In genomic region chr7:151647874-151648273, GRCh38 we compare ENCODE assay signal across 1 cellular context.
TF ChIP-seq lines count a peak whose summit lies in the region.

No MANE protein-coding gene starts in this region.

TF ChIP-seq in IMR-90, 13 proteins besides CTCF, POLR2A, EP300 and RAD21 (continued from another document):
- TF ChIP-seq FOS (IDR thresholded peaks at IDR 0.05; ENCODE audit: low read depth, low read length) (no peak), MAFK (IDR thresholded peaks at IDR 0.05; ENCODE audit: low read depth, low read length) (no peak), CHD1 (IDR thresholded peaks at IDR 0.05; ENCODE audit: low read depth, low read length) (no peak), SMC3 (IDR thresholded peaks at IDR 0.05; ENCODE audit: low read depth, low read length) (no peak)
- TF ChIP-seq, protein P1, sequence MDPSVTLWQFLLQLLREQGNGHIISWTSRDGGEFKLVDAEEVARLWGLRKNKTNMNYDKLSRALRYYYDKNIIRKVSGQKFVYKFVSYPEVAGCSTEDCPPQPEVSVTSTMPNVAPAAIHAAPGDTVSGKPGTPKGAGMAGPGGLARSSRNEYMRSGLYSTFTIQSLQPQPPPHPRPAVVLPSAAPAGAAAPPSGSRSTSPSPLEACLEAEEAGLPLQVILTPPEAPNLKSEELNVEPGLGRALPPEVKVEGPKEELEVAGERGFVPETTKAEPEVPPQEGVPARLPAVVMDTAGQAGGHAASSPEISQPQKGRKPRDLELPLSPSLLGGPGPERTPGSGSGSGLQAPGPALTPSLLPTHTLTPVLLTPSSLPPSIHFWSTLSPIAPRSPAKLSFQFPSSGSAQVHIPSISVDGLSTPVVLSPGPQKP (IDR thresholded peaks at IDR 0.05; ENCODE audit: borderline replicate concordance, low read depth, low read length) = no peak
